ENCODE assay signal across 9 cellular contexts in genomic region chr10:61286695-61287094, GRCh38.
A peak's percentile ranks its signal among the peaks of the same experiment; 100 is the strongest.
DNase-seq lines count a peak whose midpoint lies in the region; ATAC-seq and TF ChIP-seq lines count a peak whose summit lies in the region.
"Had no signal": no experiment of that assay in that cellular context is flagged by ENCODE, and none has a peak within 500 bp of the region (broad histone marks: within the 10 kb centered on the region; RNA-seq: fewer than 3 reads in every experiment).

No MANE protein-coding gene starts in this region.

- H3K9me3 Mint-ChIP-seq in CD4-positive, alpha-beta T cell = no peaks in the 10 kb centered on the region

- CTCF ChIA-PET in CD4-positive, alpha-beta T cell (lab: Charles Lee) = no interaction called here

- no peaks in the 10 kb centered on the region for H3K27me3 Mint-ChIP-seq in CD4-positive, alpha-beta T cell

- peak overlapping the region; percentile 39 for H3K4me3 Mint-ChIP-seq in CD4-positive, alpha-beta T cell

- peak overlapping the region; percentile 15 for H3K27ac Mint-ChIP-seq in CD4-positive, alpha-beta T cell

- no peaks in the 10 kb centered on the region for H3K27me3 ChIP-seq in CD4-positive, alpha-beta T cell (ENCODE audit: control insufficient read depth, insufficient read depth, low read length)

- POLR2A ChIA-PET in CD4-positive, alpha-beta T cell (lab: Charles Lee) = interaction anchor here (0.8 kb wide), 1 partner anchor 28 kb away, joined by 3 read pairs; no protein-coding TSS in a partner anchor

- no peaks in the 10 kb centered on the region for H3K9me3 ChIP-seq in CD4-positive, alpha-beta T cell (ENCODE audit: control insufficient read depth, low read length)

- H3K27ac ChIP-seq in CD4-positive, alpha-beta T cell (ENCODE audit: low read depth, low read length) = no peak overlapping the region

- intact Hi-C loops in CD4-positive, alpha-beta T cell (cut with DNase I, micrococcal nuclease) = loop anchor here (10.0 kb wide), 3 partner anchors 322 to 1662 kb away; no protein-coding TSS in a partner anchor
- intact Hi-C loops in posterior vena cava (cut with DNase I) = loop anchor here in 1 of 2 donors (10.0 kb wide), 3 partner anchors 132 to 472 kb away; no protein-coding TSS in a partner anchor

- H3K4me1 Mint-ChIP-seq in CD4-positive, alpha-beta T cell (ENCODE audit: low read depth) = peaks cover 26% of the 10 kb centered on the region

- peak; percentile 89 for ATAC-seq in CD4-positive, alpha-beta T cell (ENCODE audit: poor library complexity)
- ATAC-seq in GM19035 (IDR thresholded peaks at IDR 0.05; ENCODE audit: unreplicated experiment) = peak; percentile 100
- peak; percentile 100 for ATAC-seq in HG02981 (IDR thresholded peaks at IDR 0.05; ENCODE audit: unreplicated experiment)

- TF ChIP-seq CTCF in CD4-positive, alpha-beta T cell (IDR thresholded peaks at IDR 0.05) = no peak

- no peaks in the 10 kb centered on the region for H3K36me3 Mint-ChIP-seq in CD4-positive, alpha-beta T cell (ENCODE audit: low read depth)

- no peak for DNase-seq in CD4-positive, alpha-beta T cell
- DNase-seq in RPMI8226 = peak; percentile 4
- no peak for DNase-seq in posterior vena cava (ENCODE audit: low spot score)
- DNase-seq in NCI-H526 (lab: John Stamatoyannopoulos, UW) = no peak
- no peak for DNase-seq in NCI-H2029 treated with DMSO at 0.1 percent for 48 hours (lab: John Stamatoyannopoulos, UW)
- DNase-seq in medulla oblongata (ENCODE audit: extremely low spot score) = no peak
- DNase-seq: NCI-H2227 treated with DMSO at 0.1 percent for 48 hours had no signal
